28 cellular contexts compared by ENCODE assay signal in genomic region chr9:119036969-119037368, GRCh38.
"Had no signal": no experiment of that assay in that cellular context is flagged by ENCODE, and none has a peak within 500 bp of the region (broad histone marks: within the 10 kb centered on the region; RNA-seq: fewer than 3 reads in every experiment).

No MANE protein-coding gene starts in this region.

- H3K36me3 ChIP-seq: brain microvascular endothelial cell, esophagus squamous epithelium, gastrocnemius medialis, heart left ventricle had no signal

- H3K36me3 Mint-ChIP-seq: activated naive CD8-positive, alpha-beta T cell had no signal

- H3K4me3 Mint-ChIP-seq: activated CD4-positive, alpha-beta memory T cell treated with anti-CD3 and anti-CD28 coated beads, Interleukin-2, amount 10 ng/mL, durations not matched to agents 7 days and 5 days; activated CD4-positive, alpha-beta T cell treated with anti-CD3 and anti-CD28 coated beads, Interleukin-2, amount 10 ng/mL, durations not matched to agents 7 days and 5 days; activated naive CD8-positive, alpha-beta T cell; activated T-cell treated with anti-CD3 and anti-CD28 coated beads, Interleukin-2, amount 50 U/mL, for 4 hours; activated T-helper 17 cell treated with anti-CD3 and anti-CD28 coated beads, Interleukin-2, amount 50 U/mL, for 72 hours; effector memory CD8-positive, alpha-beta T cell had no signal

- H3K4me3 ChIP-seq: esophagus squamous epithelium, gastrocnemius medialis, heart left ventricle had no signal

- DNase-seq: activated CD4-positive, alpha-beta memory T cell treated with anti-CD3 and anti-CD28 coated beads, Interleukin-2, amount 10 ng/mL, durations not matched to agents 7 days and 5 days; activated CD4-positive, alpha-beta T cell treated with anti-CD3 and anti-CD28 coated beads for 1 hour; activated CD4-positive, alpha-beta T cell treated with anti-CD3 and anti-CD28 coated beads for 4 hours; activated CD4-positive, alpha-beta T cell treated with anti-CD3 and anti-CD28 coated beads, Interleukin-2, amount 10 ng/mL, durations not matched to agents 7 days and 5 days; activated CD4-positive, alpha-beta T cell treated with anti-CD3 and anti-CD28 coated beads, Interleukin-2, amount 50 U/mL, for 4 hours; activated CD8-positive, alpha-beta memory T cell treated with anti-CD3 and anti-CD28 coated beads, Interleukin-2, amount 50 U/mL, for 48 hours; activated effector memory CD4-positive, alpha-beta T cell treated with Interleukin-2 at 50 U/mL for 16 hours; activated gamma-delta T cell treated with Interleukin-2 at 50 U/mL for 16 hours; activated naive CD4-positive, alpha-beta T cell treated with anti-CD3 and anti-CD28 coated beads, Interleukin-2, amount 50 U/mL, for 16 hours; activated naive CD4-positive, alpha-beta T cell treated with Interleukin-2 at 50 U/mL for 16 hours; activated T-cell treated with anti-CD3 and anti-CD28 coated beads for 4 hours; activated T-cell treated with anti-CD3 and anti-CD28 coated beads, Interleukin-2, amount 50 U/mL, for 4 hours; amniotic stem cell; anterior cingulate cortex; brain microvascular endothelial cell; caudate nucleus; cortex of kidney; dermis blood vessel endothelial cell; effector CD4-positive, alpha-beta T cell; effector memory CD8-positive, alpha-beta T cell; esophagus squamous epithelium; gastrocnemius medialis; glutamatergic neuron; heart left ventricle; T-helper 2 cell had no signal

- H3K27me3 Mint-ChIP-seq: activated CD4-positive, alpha-beta memory T cell treated with anti-CD3 and anti-CD28 coated beads, Interleukin-2, amount 10 ng/mL, durations not matched to agents 7 days and 5 days; activated CD4-positive, alpha-beta T cell treated with anti-CD3 and anti-CD28 coated beads, Interleukin-2, amount 10 ng/mL, durations not matched to agents 7 days and 5 days; activated naive CD8-positive, alpha-beta T cell; activated T-helper 17 cell treated with anti-CD3 and anti-CD28 coated beads, Interleukin-2, amount 50 U/mL, for 72 hours; effector memory CD8-positive, alpha-beta T cell had no signal

- ATAC-seq: activated T-cell treated with anti-CD3 and anti-CD28 coated beads, Interleukin-2, amount 50 U/mL, for 4 hours; activated T-helper 17 cell treated with anti-CD3 and anti-CD28 coated beads, Interleukin-2, amount 50 U/mL, for 72 hours; effector memory CD8-positive, alpha-beta T cell; gastrocnemius medialis; heart left ventricle had no signal

- H3K9me3 ChIP-seq: esophagus squamous epithelium, gastrocnemius medialis had no signal

- H3K9me3 Mint-ChIP-seq: activated CD4-positive, alpha-beta T cell treated with anti-CD3 and anti-CD28 coated beads, Interleukin-2, amount 10 ng/mL, durations not matched to agents 7 days and 5 days had no signal

- H3K27me3 ChIP-seq: brain microvascular endothelial cell, esophagus squamous epithelium, gastrocnemius medialis, heart left ventricle had no signal

- H3K27ac Mint-ChIP-seq: activated CD4-positive, alpha-beta memory T cell treated with anti-CD3 and anti-CD28 coated beads, Interleukin-2, amount 10 ng/mL, durations not matched to agents 7 days and 5 days; activated CD4-positive, alpha-beta T cell treated with anti-CD3 and anti-CD28 coated beads, Interleukin-2, amount 10 ng/mL, durations not matched to agents 7 days and 5 days; activated naive CD8-positive, alpha-beta T cell; activated T-helper 17 cell treated with anti-CD3 and anti-CD28 coated beads, Interleukin-2, amount 50 U/mL, for 72 hours; effector memory CD8-positive, alpha-beta T cell had no signal

- H3K27ac ChIP-seq: brain microvascular endothelial cell, epithelial cell of prostate, esophagus squamous epithelium, gastrocnemius medialis, heart left ventricle had no signal

- H3K4me1 Mint-ChIP-seq: activated CD4-positive, alpha-beta memory T cell treated with anti-CD3 and anti-CD28 coated beads, Interleukin-2, amount 10 ng/mL, durations not matched to agents 7 days and 5 days; activated CD4-positive, alpha-beta T cell treated with anti-CD3 and anti-CD28 coated beads, Interleukin-2, amount 10 ng/mL, durations not matched to agents 7 days and 5 days; activated T-helper 17 cell treated with anti-CD3 and anti-CD28 coated beads, Interleukin-2, amount 50 U/mL, for 72 hours had no signal

- H3K4me1 ChIP-seq: esophagus squamous epithelium, gastrocnemius medialis, heart left ventricle had no signal
